Comparison of ENCODE assay signal across 1 cellular context in the genomic region with DNA sequence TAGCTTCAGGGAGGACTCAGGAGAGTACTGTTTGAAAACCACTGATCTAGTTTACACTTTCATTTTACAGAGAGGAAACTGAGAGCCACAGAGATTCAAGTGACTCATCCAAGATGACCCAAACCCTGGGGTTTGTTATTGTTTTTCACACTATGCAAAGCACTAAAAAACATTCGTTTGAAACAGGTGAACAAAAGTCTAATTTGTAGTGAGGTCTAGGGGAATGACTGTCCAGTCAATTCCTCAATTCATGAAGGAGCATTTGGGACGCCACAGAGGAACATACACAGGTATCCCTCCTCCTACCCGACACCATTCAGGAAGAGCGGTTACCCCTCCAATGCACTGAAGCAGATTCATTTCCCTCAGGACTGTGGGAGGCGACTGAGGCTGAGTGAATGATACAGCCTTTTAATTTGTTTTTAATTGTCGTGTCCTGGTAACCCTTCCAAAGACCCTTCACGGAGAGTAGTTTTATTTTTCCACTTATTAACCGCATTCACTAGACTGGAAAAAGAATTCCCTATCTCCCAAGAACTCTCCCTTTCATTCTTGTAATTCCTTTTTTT.
TF ChIP-seq lines count a peak whose summit lies in the region.

No MANE protein-coding gene starts in this region.

TF ChIP-seq in HepG2, 621 proteins besides CTCF, POLR2A, EP300 and RAD21:
- TF ChIP-seq, protein P1, sequence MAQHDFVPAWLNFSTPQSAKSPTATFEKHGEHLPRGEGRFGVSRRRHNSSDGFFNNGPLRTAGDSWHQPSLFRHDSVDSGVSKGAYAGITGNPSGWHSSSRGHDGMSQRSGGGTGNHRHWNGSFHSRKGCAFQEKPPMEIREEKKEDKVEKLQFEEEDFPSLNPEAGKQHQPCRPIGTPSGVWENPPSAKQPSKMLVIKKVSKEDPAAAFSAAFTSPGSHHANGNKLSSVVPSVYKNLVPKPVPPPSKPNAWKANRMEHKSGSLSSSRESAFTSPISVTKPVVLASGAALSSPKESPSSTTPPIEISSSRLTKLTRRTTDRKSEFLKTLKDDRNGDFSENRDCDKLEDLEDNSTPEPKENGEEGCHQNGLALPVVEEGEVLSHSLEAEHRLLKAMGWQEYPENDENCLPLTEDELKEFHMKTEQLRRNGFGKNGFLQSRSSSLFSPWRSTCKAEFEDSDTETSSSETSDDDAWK (CRISPR knock-in tag; IDR thresholded peaks at IDR 0.05): no peak
